In the genomic region with DNA sequence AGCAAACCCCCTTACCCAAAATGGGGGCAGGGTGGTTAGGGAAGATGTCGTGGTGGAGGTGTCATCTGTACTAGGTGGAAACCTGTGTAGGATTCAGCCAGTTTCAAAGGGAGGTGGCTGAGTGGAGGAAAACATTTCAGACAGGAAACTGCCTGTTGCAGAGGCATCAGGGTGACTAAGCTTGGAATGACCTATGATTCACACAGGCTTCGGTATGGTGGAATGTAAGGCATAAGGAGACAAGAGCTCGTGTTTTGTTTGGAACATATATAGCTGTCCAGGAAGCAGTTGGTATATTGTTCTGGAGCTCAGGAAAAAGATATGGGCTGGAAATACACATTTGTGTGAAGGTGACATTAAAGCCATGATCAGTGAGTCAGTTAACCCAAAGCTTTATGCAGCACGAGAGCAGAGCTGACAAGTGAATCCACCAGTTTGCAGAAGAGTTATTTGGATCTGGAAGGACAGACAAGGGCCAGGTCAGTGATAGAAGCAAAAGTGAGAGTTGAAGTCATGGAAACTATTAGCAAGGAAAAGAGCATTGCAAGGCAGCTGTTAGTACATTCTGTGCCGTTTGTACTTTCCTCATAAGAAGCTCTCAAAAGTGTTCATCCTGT, we compare ENCODE assay signal across 2 cellular contexts.
TF ChIP-seq lines count a peak whose summit lies in the region.

No MANE protein-coding gene starts in this region.

TF ChIP-seq in HCT116, 20 proteins besides CTCF, POLR2A, EP300 and RAD21 (continued from another document):
- TF ChIP-seq, protein P1, sequence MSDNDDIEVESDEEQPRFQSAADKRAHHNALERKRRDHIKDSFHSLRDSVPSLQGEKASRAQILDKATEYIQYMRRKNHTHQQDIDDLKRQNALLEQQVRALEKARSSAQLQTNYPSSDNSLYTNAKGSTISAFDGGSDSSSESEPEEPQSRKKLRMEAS (IDR thresholded peaks at IDR 0.05) = peak; percentile 56; the same call in 1 of the 2 replicates
- TF ChIP-seq, protein P2, sequence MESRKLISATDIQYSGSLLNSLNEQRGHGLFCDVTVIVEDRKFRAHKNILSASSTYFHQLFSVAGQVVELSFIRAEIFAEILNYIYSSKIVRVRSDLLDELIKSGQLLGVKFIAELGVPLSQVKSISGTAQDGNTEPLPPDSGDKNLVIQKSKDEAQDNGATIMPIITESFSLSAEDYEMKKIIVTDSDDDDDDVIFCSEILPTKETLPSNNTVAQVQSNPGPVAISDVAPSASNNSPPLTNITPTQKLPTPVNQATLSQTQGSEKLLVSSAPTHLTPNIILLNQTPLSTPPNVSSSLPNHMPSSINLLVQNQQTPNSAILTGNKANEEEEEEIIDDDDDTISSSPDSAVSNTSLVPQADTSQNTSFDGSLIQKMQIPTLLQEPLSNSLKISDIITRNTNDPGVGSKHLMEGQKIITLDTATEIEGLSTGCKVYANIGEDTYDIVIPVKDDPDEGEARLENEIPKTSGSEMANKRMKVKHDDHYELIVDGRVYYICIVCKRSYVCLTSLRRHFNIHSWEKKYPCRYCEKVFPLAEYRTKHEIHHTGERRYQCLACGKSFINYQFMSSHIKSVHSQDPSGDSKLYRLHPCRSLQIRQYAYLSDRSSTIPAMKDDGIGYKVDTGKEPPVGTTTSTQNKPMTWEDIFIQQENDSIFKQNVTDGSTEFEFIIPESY (IDR thresholded peaks at IDR 0.05; ENCODE audit: extremely low read depth, insufficient replicate concordance, low read length) = no peak
- no peak for TF ChIP-seq ZFX (IDR thresholded peaks at IDR 0.05)
- no peak for TF ChIP-seq SRF (IDR thresholded peaks at IDR 0.05; ENCODE audit: low read depth)
- no peak for TF ChIP-seq ELF1 (IDR thresholded peaks at IDR 0.05; ENCODE audit: borderline replicate concordance, low read depth)
- peak; percentile 66 for TF ChIP-seq CEBPB (IDR thresholded peaks at IDR 0.05; ENCODE audit: low read depth)
- TF ChIP-seq CBX3 (IDR thresholded peaks at IDR 0.05; ENCODE audit: low read depth) = peak; percentile 79
- peak; percentile 39; the same call in 1 of the 2 replicates for TF ChIP-seq POLR2AphosphoS5 (IDR thresholded peaks at IDR 0.05; ENCODE audit: low read depth, low read length)
- TF ChIP-seq, protein P3, sequence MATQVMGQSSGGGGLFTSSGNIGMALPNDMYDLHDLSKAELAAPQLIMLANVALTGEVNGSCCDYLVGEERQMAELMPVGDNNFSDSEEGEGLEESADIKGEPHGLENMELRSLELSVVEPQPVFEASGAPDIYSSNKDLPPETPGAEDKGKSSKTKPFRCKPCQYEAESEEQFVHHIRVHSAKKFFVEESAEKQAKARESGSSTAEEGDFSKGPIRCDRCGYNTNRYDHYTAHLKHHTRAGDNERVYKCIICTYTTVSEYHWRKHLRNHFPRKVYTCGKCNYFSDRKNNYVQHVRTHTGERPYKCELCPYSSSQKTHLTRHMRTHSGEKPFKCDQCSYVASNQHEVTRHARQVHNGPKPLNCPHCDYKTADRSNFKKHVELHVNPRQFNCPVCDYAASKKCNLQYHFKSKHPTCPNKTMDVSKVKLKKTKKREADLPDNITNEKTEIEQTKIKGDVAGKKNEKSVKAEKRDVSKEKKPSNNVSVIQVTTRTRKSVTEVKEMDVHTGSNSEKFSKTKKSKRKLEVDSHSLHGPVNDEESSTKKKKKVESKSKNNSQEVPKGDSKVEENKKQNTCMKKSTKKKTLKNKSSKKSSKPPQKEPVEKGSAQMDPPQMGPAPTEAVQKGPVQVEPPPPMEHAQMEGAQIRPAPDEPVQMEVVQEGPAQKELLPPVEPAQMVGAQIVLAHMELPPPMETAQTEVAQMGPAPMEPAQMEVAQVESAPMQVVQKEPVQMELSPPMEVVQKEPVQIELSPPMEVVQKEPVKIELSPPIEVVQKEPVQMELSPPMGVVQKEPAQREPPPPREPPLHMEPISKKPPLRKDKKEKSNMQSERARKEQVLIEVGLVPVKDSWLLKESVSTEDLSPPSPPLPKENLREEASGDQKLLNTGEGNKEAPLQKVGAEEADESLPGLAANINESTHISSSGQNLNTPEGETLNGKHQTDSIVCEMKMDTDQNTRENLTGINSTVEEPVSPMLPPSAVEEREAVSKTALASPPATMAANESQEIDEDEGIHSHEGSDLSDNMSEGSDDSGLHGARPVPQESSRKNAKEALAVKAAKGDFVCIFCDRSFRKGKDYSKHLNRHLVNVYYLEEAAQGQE (IDR thresholded peaks at IDR 0.05; ENCODE audit: low read depth) = no peak

TF ChIP-seq in GM23338, 12 proteins besides CTCF, POLR2A, EP300 and RAD21 (continued from another document):
- TF ChIP-seq, protein P4, sequence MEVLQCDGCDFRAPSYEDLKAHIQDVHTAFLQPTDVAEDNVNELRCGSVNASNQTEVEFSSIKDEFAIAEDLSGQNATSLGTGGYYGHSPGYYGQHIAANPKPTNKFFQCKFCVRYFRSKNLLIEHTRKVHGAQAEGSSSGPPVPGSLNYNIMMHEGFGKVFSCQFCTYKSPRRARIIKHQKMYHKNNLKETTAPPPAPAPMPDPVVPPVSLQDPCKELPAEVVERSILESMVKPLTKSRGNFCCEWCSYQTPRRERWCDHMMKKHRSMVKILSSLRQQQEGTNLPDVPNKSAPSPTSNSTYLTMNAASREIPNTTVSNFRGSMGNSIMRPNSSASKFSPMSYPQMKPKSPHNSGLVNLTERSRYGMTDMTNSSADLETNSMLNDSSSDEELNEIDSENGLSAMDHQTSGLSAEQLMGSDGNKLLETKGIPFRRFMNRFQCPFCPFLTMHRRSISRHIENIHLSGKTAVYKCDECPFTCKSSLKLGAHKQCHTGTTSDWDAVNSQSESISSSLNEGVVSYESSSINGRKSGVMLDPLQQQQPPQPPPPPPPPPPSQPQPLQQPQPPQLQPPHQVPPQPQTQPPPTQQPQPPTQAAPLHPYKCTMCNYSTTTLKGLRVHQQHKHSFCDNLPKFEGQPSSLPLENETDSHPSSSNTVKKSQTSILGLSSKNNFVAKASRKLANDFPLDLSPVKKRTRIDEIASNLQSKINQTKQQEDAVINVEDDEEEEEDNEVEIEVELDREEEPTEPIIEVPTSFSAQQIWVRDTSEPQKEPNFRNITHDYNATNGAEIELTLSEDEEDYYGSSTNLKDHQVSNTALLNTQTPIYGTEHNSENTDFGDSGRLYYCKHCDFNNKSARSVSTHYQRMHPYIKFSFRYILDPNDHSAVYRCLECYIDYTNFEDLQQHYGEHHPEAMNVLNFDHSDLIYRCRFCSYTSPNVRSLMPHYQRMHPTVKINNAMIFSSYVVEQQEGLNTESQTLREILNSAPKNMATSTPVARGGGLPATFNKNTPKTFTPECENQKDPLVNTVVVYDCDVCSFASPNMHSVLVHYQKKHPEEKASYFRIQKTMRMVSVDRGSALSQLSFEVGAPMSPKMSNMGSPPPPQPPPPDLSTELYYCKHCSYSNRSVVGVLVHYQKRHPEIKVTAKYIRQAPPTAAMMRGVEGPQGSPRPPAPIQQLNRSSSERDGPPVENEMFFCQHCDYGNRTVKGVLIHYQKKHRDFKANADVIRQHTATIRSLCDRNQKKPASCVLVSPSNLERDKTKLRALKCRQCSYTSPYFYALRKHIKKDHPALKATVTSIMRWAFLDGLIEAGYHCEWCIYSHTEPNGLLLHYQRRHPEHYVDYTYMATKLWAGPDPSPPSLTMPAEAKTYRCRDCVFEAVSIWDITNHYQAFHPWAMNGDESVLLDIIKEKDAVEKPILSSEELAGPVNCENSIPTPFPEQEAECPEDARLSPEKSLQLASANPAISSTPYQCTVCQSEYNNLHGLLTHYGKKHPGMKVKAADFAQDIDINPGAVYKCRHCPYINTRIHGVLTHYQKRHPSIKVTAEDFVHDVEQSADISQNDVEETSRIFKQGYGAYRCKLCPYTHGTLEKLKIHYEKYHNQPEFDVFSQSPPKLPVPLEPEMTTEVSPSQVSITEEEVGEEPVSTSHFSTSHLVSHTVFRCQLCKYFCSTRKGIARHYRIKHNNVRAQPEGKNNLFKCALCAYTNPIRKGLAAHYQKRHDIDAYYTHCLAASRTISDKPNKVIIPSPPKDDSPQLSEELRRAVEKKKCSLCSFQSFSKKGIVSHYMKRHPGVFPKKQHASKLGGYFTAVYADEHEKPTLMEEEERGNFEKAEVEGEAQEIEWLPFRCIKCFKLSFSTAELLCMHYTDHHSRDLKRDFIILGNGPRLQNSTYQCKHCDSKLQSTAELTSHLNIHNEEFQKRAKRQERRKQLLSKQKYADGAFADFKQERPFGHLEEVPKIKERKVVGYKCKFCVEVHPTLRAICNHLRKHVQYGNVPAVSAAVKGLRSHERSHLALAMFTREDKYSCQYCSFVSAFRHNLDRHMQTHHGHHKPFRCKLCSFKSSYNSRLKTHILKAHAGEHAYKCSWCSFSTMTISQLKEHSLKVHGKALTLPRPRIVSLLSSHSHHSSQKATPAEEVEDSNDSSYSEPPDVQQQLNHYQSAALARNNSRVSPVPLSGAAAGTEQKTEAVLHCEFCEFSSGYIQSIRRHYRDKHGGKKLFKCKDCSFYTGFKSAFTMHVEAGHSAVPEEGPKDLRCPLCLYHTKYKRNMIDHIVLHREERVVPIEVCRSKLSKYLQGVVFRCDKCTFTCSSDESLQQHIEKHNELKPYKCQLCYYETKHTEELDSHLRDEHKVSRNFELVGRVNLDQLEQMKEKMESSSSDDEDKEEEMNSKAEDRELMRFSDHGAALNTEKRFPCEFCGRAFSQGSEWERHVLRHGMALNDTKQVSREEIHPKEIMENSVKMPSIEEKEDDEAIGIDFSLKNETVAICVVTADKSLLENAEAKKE (CRISPR knock-in tag; IDR thresholded peaks at IDR 0.05) = no peak
- TF ChIP-seq, protein P3 (IDR thresholded peaks at IDR 0.05; ENCODE audit: unreplicated experiment) = no peak
